9 cellular contexts compared by ENCODE assay signal in genomic region chrX:120769576-120770341, GRCh38.
DNase-seq lines count a peak whose midpoint lies in the region; ATAC-seq and TF ChIP-seq lines count a peak whose summit lies in the region.
"Had no signal": no experiment of that assay in that cellular context is flagged by ENCODE, and none has a peak within 500 bp of the region (broad histone marks: within the 10 kb centered on the region; RNA-seq: fewer than 3 reads in every experiment).

No MANE protein-coding gene starts in this region.

- H3K9ac ChIP-seq in SK-N-MC (ENCODE audit: insufficient read length): no peak overlapping the region

- no peak overlapping the region for H3K4me2 ChIP-seq in hepatocyte

- WGBS in hepatocyte (ENCODE audit: low lambda C conversion rate, missing lambda C conversion rate): 61% methylated on average over 8 of the region's 8 CpGs

- TF ChIP-seq CTCF in hepatocyte (IDR thresholded peaks at IDR 0.05; ENCODE audit: poor library complexity): peak; percentile 40

- no peaks in the 10 kb centered on the region for H4K20me1 ChIP-seq in hepatocyte (ENCODE audit: insufficient read depth, poor library complexity, severe bottlenecking)

- H2AFZ ChIP-seq in hepatocyte: no peak overlapping the region

- ATAC-seq in HG03571 (IDR thresholded peaks at IDR 0.05; ENCODE audit: unreplicated experiment) (no peak), HG02885 (IDR thresholded peaks at IDR 0.05; ENCODE audit: poor library complexity, unreplicated experiment) (no peak)

- H3K79me2 ChIP-seq in hepatocyte: no peaks in the 10 kb centered on the region

- no peaks in the 10 kb centered on the region for H3K9me2 ChIP-seq in hepatocyte (replicated peaks; ENCODE audit: insufficient read depth)

- no peaks in the 10 kb centered on the region for H3K36me3 ChIP-seq in SK-N-MC (ENCODE audit: insufficient read depth, low read length)
- H3K36me3 ChIP-seq in hepatocyte (replicated peaks; ENCODE audit: insufficient read depth, low read depth): no peaks in the 10 kb centered on the region

- H3K4me1 ChIP-seq in hepatocyte (ENCODE audit: insufficient read depth): no peaks in the 10 kb centered on the region

- H3K9me3 ChIP-seq in SK-N-MC (ENCODE audit: low read depth, low read length) (no peaks in the 10 kb centered on the region), hepatocyte (ENCODE audit: low read depth) (no peaks in the 10 kb centered on the region)

- peak; percentile 71 for DNase-seq in DMS 273 (lab: John Stamatoyannopoulos, UW; ENCODE audit: unreplicated experiment)
- DNase-seq in DMS 273 treated with DMSO at 0.1 percent for 48 hours (lab: John Stamatoyannopoulos, UW): no peak
- DNase-seq in KBM-7: peak; percentile 44
- DNase-seq in SK-N-MC (ENCODE audit: low read depth, low spot score): no peak
- DNase-seq in hepatocyte (ENCODE audit: low spot score): peak; percentile 31
- no peak for DNase-seq in stimulated activated CD4-positive, alpha-beta T cell treated with anti-CD3 and anti-CD28 coated beads, Interleukin-4, amount 100 ng/mL, for 4 hours

- peak overlapping the region; percentile 43; the same call in 1 of the 2 replicates for H3K27ac ChIP-seq in SK-N-MC
- no peak overlapping the region for H3K27ac ChIP-seq in hepatocyte

- H3K27me3 ChIP-seq in hepatocyte: no peaks in the 10 kb centered on the region

- no peak overlapping the region for H3K4me3 ChIP-seq in SK-N-MC
- H3K4me3 ChIP-seq in hepatocyte: no peak overlapping the region
- H3K4me3 ChIP-seq: skin epidermis had no signal

- in situ Hi-C loops in KBM-7 (cut with MboI; ENCODE audit: low pct_unique_long_range_greater_than_20kb, low sequenced_read_pairs): loop anchor here (25.0 kb wide), 1 partner anchor 232 kb away; no protein-coding TSS in a partner anchor

Comparison
In these comparisons a context has a peak if more than half of its experiments do, and no peak if none do; other contexts are left out.
1. DNase-seq: peak in DMS 273 (single experiment), KBM-7 (single experiment) and hepatocyte (single experiment); none in DMS 273 treated with DMSO at 0.1 percent for 48 hours (single experiment), SK-N-MC (single experiment) and stimulated activated CD4-positive, alpha-beta T cell treated with anti-CD3 and anti-CD28 coated beads, Interleukin-4, amount 100 ng/mL, for 4 hours (0 of 2).